Comparison of ENCODE assay signal across 14 cellular contexts in genomic region chr16:81717662-81718189, GRCh38.
A peak's percentile ranks its signal among the peaks of the same experiment; 100 is the strongest.
DNase-seq lines count a peak whose midpoint lies in the region; ATAC-seq and TF ChIP-seq lines count a peak whose summit lies in the region.
"Had no signal": no experiment of that assay in that cellular context is flagged by ENCODE, and none has a peak within 500 bp of the region (broad histone marks: within the 10 kb centered on the region; RNA-seq: fewer than 3 reads in every experiment).

No MANE protein-coding gene starts in this region.

- no peaks in the 10 kb centered on the region for H3K36me3 ChIP-seq in transverse colon

- 63% methylated on average over 8 of the region's 8 CpGs for whole genome bisulfite sequencing in transverse colon (ENCODE audit: low coverage in 1 of 2), 2 donors

- ATAC-seq in T-cell (replicated peaks in 1 of 4) (no peak), HG03342 (IDR thresholded peaks at IDR 0.05; ENCODE audit: unreplicated experiment) (no peak)

- H3K27ac Mint-ChIP-seq in T-cell, result peak overlapping the region; percentile 84 to 88
- H3K27ac Mint-ChIP-seq in dendritic cell treated with granulocyte-macrophage colony-stimulating factor and Interleukin-4, amounts not matched to agents 40 ng/mL and 50 ng/mL, for 4 days, result peak overlapping the region; percentile 5

- CTCF ChIA-PET in T-cell (lab: Charles Lee), result interaction anchor here (0.7 to 0.8 kb wide), 3 partner anchors 12 to 283 kb away, joined by 4 to 9 read pairs (median 7); no protein-coding TSS in a partner anchor

- H3K27ac ChIP-seq in transverse colon, result peak overlapping the region in 3 of 4 donors; percentile 4 to 69 (median 42)

- H3K27me3 ChIP-seq in transverse colon, result no peaks in the 10 kb centered on the region

- H3K9me3 ChIP-seq in transverse colon, result no peaks in the 10 kb centered on the region

- H3K9me3 Mint-ChIP-seq in T-cell, result peaks cover 0 to 5% (median 0%) of the 10 kb centered on the region in 3 donors
- peaks cover 13% of the 10 kb centered on the region for H3K9me3 Mint-ChIP-seq in dendritic cell treated with granulocyte-macrophage colony-stimulating factor and Interleukin-4, amounts not matched to agents 40 ng/mL and 50 ng/mL, for 4 days

- TF ChIP-seq CTCF in transverse colon (IDR thresholded peaks at IDR 0.05), result no peak

- H3K4me3 Mint-ChIP-seq in T-cell, result peak overlapping the region; percentile 35 to 76 (median 63)
- no peak overlapping the region for H3K4me3 Mint-ChIP-seq in dendritic cell treated with granulocyte-macrophage colony-stimulating factor and Interleukin-4, amounts not matched to agents 40 ng/mL and 50 ng/mL, for 4 days

- H3K4me1 Mint-ChIP-seq in T-cell, result peaks cover 51 to 58% (median 55%) of the 10 kb centered on the region in 3 donors
- H3K4me1 Mint-ChIP-seq in dendritic cell treated with granulocyte-macrophage colony-stimulating factor and Interleukin-4, amounts not matched to agents 40 ng/mL and 50 ng/mL, for 4 days (ENCODE audit: low read depth), result peaks cover 36% of the 10 kb centered on the region

- no peak overlapping the region for H3K4me3 ChIP-seq in transverse colon

- peaks cover 3% of the 10 kb centered on the region for H3K36me3 Mint-ChIP-seq in T-cell
- H3K36me3 Mint-ChIP-seq in dendritic cell treated with granulocyte-macrophage colony-stimulating factor and Interleukin-4, amounts not matched to agents 40 ng/mL and 50 ng/mL, for 4 days (ENCODE audit: low read depth), result no peaks in the 10 kb centered on the region

- no peak for TF ChIP-seq POLR2A in transverse colon (IDR thresholded peaks at IDR 0.05)

- no peaks in the 10 kb centered on the region for H3K27me3 Mint-ChIP-seq in T-cell
- H3K27me3 Mint-ChIP-seq in dendritic cell treated with granulocyte-macrophage colony-stimulating factor and Interleukin-4, amounts not matched to agents 40 ng/mL and 50 ng/mL, for 4 days, result no peaks in the 10 kb centered on the region

- intact Hi-C loops in dendritic cell treated with granulocyte-macrophage colony-stimulating factor and Interleukin-4, amounts not matched to agents 40 ng/mL and 50 ng/mL, for 4 days (cut with micrococcal nuclease), result no loop called here
- intact Hi-C loops in transverse colon (cut with DNase I; ENCODE audit: low total_unique reads), result no loop called here

- in situ Hi-C loops in transverse colon (cut with MboI; ENCODE audit: low pct_ligation_motif_present in 1 of 4, low pct_unique_long_range_greater_than_20kb in 1 of 4, low sequenced_read_pairs in 3 of 4), result no loop called here

- DNase-seq in stimulated activated CD4-positive, alpha-beta T cell treated with anti-CD3 and anti-CD28 coated beads, Interleukin-15, amount 100 ng/mL, for 24 hours, result peak; percentile 19
- DNase-seq in stimulated activated CD4-positive, alpha-beta T cell treated with anti-CD3 and anti-CD28 coated beads, Interleukin-2, amount 100 ng/mL, for 48 hours, result no peak
- DNase-seq in T-cell (no peak), transverse colon (no peak), SW480 (ENCODE audit: low spot score) (no peak), NCI-H2171 (lab: John Stamatoyannopoulos, UW) (no peak)
- DNase-seq: activated gamma-delta T cell treated with Interleukin-2 at 50 U/mL for 16 hours; cerebellar nuclear complex; NCI-H1048; NCI-H446; stimulated activated CD4-positive, alpha-beta T cell treated with anti-CD3 and anti-CD28 coated beads, Interleukin-2, amount 100 ng/mL, for 24 hours; stimulated activated naive CD4-positive, alpha-beta T cell had no signal

- peaks cover 0 to 33% (median 6%) of the 10 kb centered on the region in 4 donors for H3K4me1 ChIP-seq in transverse colon

- no peak for TF ChIP-seq EP300 in transverse colon (IDR thresholded peaks at IDR 0.05; ENCODE audit: low read depth)

- POLR2A ChIA-PET in T-cell (lab: Charles Lee), result no interaction called here
